7 cellular contexts compared by ENCODE assay signal in genomic region chr3:42061711-42062408, GRCh38. TPM values are rescaled to one million over a fixed set of nuclear protein-coding genes. Genes with fewer than 3 reads are reported as not detected.
DNase-seq lines count a peak whose midpoint lies in the region; ATAC-seq, FAIRE-seq and TF ChIP-seq lines count a peak whose summit lies in the region.

No MANE protein-coding gene starts in this region.

- intact Hi-C loops in ascending aorta (cut with DNase I), result loop anchor here (2.0 kb wide), 1 partner anchor 47 kb away; no protein-coding TSS in a partner anchor
- intact Hi-C loops in thyroid gland (cut with DNase I), result no loop called here

- TF ChIP-seq POLR2A in thyroid gland (IDR thresholded peaks at IDR 0.05), result peak in 1 of 2 donors; percentile 47

- no peak for ATAC-seq in stimulated activated naive CD8-positive, alpha-beta T cell treated with anti-CD3 and anti-CD28 coated beads, Interleukin-15, amount 100 ng/mL, for 72 hours
- ATAC-seq in GM19455 (IDR thresholded peaks at IDR 0.05; ENCODE audit: unreplicated experiment), result no peak

- peak; percentile 20 for FAIRE-seq in HTR-8/SVneo (lab: Jason Lieb, UNC)

- no peaks in the 10 kb centered on the region for H3K27me3 Mint-ChIP-seq in stimulated activated naive CD8-positive, alpha-beta T cell treated with anti-CD3 and anti-CD28 coated beads, Interleukin-15, amount 100 ng/mL, for 72 hours

- H3K4me3 ChIP-seq in ascending aorta (peak overlapping the region in 1 of 2 donors; percentile 41), thyroid gland (replicated peaks in 1 of 3) (no peak overlapping the region)

- peak; percentile 80 for DNase-seq in HTR-8/SVneo (ENCODE audit: insufficient read length, low spot score)
- peak in 1 of 2 donors; percentile 90 for DNase-seq in ascending aorta (ENCODE audit: low spot score in 2 of 2)
- peak; percentile 94 for DNase-seq in islet precursor cell
- peak; percentile 65 to 71 for DNase-seq in thyroid gland
- DNase-seq in stimulated activated naive CD8-positive, alpha-beta T cell treated with anti-CD3 and anti-CD28 coated beads, Interleukin-15, amount 100 ng/mL, for 72 hours, result no peak
- DNase-seq in NCI-H510A treated with DMSO at 0.1 percent for 48 hours (lab: John Stamatoyannopoulos, UW), result no peak

- H3K27me3 ChIP-seq in ascending aorta (no peaks in the 10 kb centered on the region), thyroid gland (no peaks in the 10 kb centered on the region)

- H3K4me3 Mint-ChIP-seq in stimulated activated naive CD8-positive, alpha-beta T cell treated with anti-CD3 and anti-CD28 coated beads, Interleukin-15, amount 100 ng/mL, for 72 hours, result no peak overlapping the region

- H3K9me3 ChIP-seq in ascending aorta, result no peaks in the 10 kb centered on the region
- H3K9me3 ChIP-seq in thyroid gland, result no peaks in the 10 kb centered on the region

- H3K36me3 ChIP-seq in ascending aorta, result no peaks in the 10 kb centered on the region
- no peaks in the 10 kb centered on the region for H3K36me3 ChIP-seq in thyroid gland

- H3K4me1 Mint-ChIP-seq in stimulated activated naive CD8-positive, alpha-beta T cell treated with anti-CD3 and anti-CD28 coated beads, Interleukin-15, amount 100 ng/mL, for 72 hours, result peaks cover 17% of the 10 kb centered on the region

- no peak for TF ChIP-seq CTCF in ascending aorta (IDR thresholded peaks at IDR 0.05)
- no peak for TF ChIP-seq CTCF in thyroid gland (IDR thresholded peaks at IDR 0.05)

- WGBS in thyroid gland, 2 donors, result 22 to 39% methylated on average over 6 of the region's 6 CpGs

- peaks cover 3 to 25% of the 10 kb centered on the region in 2 donors for H3K4me1 ChIP-seq in ascending aorta
- peaks cover 58 to 78% of the 10 kb centered on the region in 2 donors for H3K4me1 ChIP-seq in thyroid gland

- H3K27ac ChIP-seq in ascending aorta (peak overlapping the region; percentile 74 to 79), thyroid gland (peak overlapping the region; percentile 82 to 94 (median 90))

- H3K9me3 Mint-ChIP-seq in stimulated activated naive CD8-positive, alpha-beta T cell treated with anti-CD3 and anti-CD28 coated beads, Interleukin-15, amount 100 ng/mL, for 72 hours, result no peaks in the 10 kb centered on the region

- no peak overlapping the region for H3K27ac Mint-ChIP-seq in stimulated activated naive CD8-positive, alpha-beta T cell treated with anti-CD3 and anti-CD28 coated beads, Interleukin-15, amount 100 ng/mL, for 72 hours

RNA-seq across cellular contexts. Expression of gene TRAK1, which starts 29.3 kb away (rescaled TPM):
- total RNA-seq in ascending aorta (37.5 TPM), thyroid gland (10 to 100 TPM; 46.1 to 87.8 (median 76.4) TPM)

Comparison
In these comparisons a context has a peak if more than half of its experiments do, and no peak if none do; other contexts are left out.
1. DNase-seq: peak in HTR-8/SVneo (single experiment), islet precursor cell (single experiment) and thyroid gland (2 of 2); none in stimulated activated naive CD8-positive, alpha-beta T cell treated with anti-CD3 and anti-CD28 coated beads, Interleukin-15, amount 100 ng/mL, for 72 hours (0 of 2) and NCI-H510A treated with DMSO at 0.1 percent for 48 hours (single experiment).